1 cellular context compared by ENCODE assay signal in the genomic region with DNA sequence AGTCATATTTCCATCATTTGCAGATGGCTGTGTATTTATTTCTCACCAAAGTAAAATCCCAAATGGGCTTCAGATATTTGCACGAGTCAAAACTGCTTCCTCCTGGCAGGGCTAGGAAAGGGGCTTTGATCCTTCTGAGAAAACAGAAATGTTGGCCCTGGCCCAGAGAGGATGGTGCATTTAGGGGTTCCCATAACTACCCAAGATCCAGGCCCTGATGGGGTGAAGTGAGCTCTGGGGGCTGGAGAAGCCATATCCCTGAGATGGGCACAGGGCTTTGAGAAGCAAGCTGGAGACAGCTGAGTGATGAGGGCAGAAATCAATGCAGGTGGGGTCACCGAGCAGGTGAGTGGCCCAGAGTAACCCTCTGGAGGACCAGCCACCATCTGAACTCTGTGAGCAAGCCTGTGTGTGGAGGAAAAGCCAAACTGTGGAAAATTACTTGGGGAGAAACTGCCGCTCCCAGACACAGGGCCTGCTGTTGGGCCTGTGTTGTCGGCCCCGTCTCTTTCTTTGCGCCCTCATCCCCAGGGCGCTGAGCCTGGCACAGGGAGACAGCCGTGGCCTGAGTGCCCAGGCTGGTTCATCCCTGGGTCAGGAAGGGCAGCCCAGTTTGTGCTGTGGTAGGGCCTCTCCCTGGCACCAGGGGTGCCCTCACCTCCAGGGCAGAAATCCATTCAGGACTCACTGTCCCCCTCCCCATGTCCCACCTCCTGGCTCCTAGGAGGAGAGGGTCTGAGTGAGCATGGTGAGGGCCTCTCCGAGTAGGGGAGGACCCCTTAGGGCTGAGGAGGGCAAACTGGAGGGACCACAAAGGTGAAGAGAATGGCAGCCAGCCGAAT.
TF ChIP-seq lines count a peak whose summit lies in the region.

No MANE protein-coding gene starts in this region.

TF ChIP-seq in liver, 16 proteins besides CTCF, POLR2A, EP300 and RAD21 (continued from another document):
- TF ChIP-seq, protein P1, sequence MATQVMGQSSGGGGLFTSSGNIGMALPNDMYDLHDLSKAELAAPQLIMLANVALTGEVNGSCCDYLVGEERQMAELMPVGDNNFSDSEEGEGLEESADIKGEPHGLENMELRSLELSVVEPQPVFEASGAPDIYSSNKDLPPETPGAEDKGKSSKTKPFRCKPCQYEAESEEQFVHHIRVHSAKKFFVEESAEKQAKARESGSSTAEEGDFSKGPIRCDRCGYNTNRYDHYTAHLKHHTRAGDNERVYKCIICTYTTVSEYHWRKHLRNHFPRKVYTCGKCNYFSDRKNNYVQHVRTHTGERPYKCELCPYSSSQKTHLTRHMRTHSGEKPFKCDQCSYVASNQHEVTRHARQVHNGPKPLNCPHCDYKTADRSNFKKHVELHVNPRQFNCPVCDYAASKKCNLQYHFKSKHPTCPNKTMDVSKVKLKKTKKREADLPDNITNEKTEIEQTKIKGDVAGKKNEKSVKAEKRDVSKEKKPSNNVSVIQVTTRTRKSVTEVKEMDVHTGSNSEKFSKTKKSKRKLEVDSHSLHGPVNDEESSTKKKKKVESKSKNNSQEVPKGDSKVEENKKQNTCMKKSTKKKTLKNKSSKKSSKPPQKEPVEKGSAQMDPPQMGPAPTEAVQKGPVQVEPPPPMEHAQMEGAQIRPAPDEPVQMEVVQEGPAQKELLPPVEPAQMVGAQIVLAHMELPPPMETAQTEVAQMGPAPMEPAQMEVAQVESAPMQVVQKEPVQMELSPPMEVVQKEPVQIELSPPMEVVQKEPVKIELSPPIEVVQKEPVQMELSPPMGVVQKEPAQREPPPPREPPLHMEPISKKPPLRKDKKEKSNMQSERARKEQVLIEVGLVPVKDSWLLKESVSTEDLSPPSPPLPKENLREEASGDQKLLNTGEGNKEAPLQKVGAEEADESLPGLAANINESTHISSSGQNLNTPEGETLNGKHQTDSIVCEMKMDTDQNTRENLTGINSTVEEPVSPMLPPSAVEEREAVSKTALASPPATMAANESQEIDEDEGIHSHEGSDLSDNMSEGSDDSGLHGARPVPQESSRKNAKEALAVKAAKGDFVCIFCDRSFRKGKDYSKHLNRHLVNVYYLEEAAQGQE (IDR thresholded peaks at IDR 0.05) = no peak
